ENCODE assay signal across 24 cellular contexts in genomic region chr9:96461336-96461735, GRCh38. TPM values are rescaled to one million over a fixed set of nuclear protein-coding genes. Genes with fewer than 3 reads are reported as not detected.
DNase-seq lines count a peak whose midpoint lies in the region; ATAC-seq, FAIRE-seq and TF ChIP-seq lines count a peak whose summit lies in the region.
"Had no signal": no experiment of that assay in that cellular context is flagged by ENCODE, and none has a peak within 500 bp of the region (broad histone marks: within the 10 kb centered on the region; RNA-seq: fewer than 3 reads in every experiment).

No MANE protein-coding gene starts in this region.

- H3K36me3 ChIP-seq in Panc1 (ENCODE audit: control insufficient read depth, insufficient read depth, low read length) (peaks cover 2% of the 10 kb centered on the region), vagina (peaks cover 0 to 6% of the 10 kb centered on the region in 2 donors)

- in situ Hi-C loops in Panc1 (cut with HindIII; ENCODE audit: low pct_unique_long_range_greater_than_20kb, low sequenced_read_pairs) = no loop called here

- H3K27me3 ChIP-seq in Panc1 (ENCODE audit: control insufficient read depth, insufficient read depth, low read length) (no peaks in the 10 kb centered on the region), vagina (no peaks in the 10 kb centered on the region)
- H3K27me3 ChIP-seq: BLaER1 treated with 17β-estradiol and CSF1 and Interleukin-3, amounts not matched to agents 10 nM and 100 nM had no signal

- TSS peak; percentile 46 for BruUV-seq in Panc1 (replicated peaks; lab: Mats Ljungman, UMichigan)

- H3K9me3 ChIP-seq in Panc1 (ENCODE audit: control insufficient read depth, insufficient read depth, low read depth, low read length) (no peaks in the 10 kb centered on the region), vagina (no peaks in the 10 kb centered on the region)
- H3K9me3 ChIP-seq: BLaER1 treated with 17β-estradiol and CSF1 and Interleukin-3, amounts not matched to agents 10 nM and 100 nM; SK-N-SH had no signal

- H3K4me1 ChIP-seq in Panc1 (ENCODE audit: control insufficient read depth, insufficient read depth, low read length) (no peaks in the 10 kb centered on the region), vagina (peaks cover 6% of the 10 kb centered on the region)
- H3K4me1 ChIP-seq: BLaER1 treated with 17β-estradiol and CSF1 and Interleukin-3, amounts not matched to agents 10 nM and 100 nM had no signal

- no peak for TF ChIP-seq POLR2A in vagina (IDR thresholded peaks at IDR 0.05)

- CTCF ChIA-PET in Panc1 (lab: Charles Lee) = no interaction called here

- POLR2A ChIA-PET in Panc1 (lab: Charles Lee) = no interaction called here

- no peak for FAIRE-seq in GM19239 (lab: Jason Lieb, UNC)

- TF ChIP-seq CTCF in Panc1 (IDR thresholded peaks at IDR 0.05) = no peak
- TF ChIP-seq CTCF in fibroblast of villous mesenchyme (IDR thresholded peaks at IDR 0.05; ENCODE audit: insufficient read depth, low read depth, low read length) = no peak
- no peak for TF ChIP-seq CTCF in vagina (IDR thresholded peaks at IDR 0.05)

- ATAC-seq in Panc1 = no peak
- ATAC-seq in HG02981 (IDR thresholded peaks at IDR 0.05; ENCODE audit: unreplicated experiment) = no peak

- intact Hi-C loops in Panc1 (cut with micrococcal nuclease; ENCODE audit: unreplicated experiment) = no loop called here
- intact Hi-C loops in vagina (cut with DNase I) = no loop called here

- DNase-seq in EL (peak; percentile 23), Panc1 (ENCODE audit: low read depth, low spot score) (no peak), fibroblast of villous mesenchyme (ENCODE audit: low read depth) (peak; percentile 86), vagina (ENCODE audit: extremely low spot score in 2 of 2) (no peak), GM19239 (ENCODE audit: insufficient read length, low spot score) (no peak), GF-D8 (lab: John Stamatoyannopoulos, UW) (no peak)
- DNase-seq: CD4-positive, alpha-beta memory T cell; DMS153; GDM1; HCEC 1CT; MV-4-11; NCI-H1105 treated with DMSO at 0.1 percent for 48 hours; NCI-H1694; NCI-H2081; NCI-H2171; NCI-H345; NCI-H524; NCI-H774; NK-92 treated with Interleukin-12 subunit alpha and Interleukin-12 subunit beta, amount 100 ng/mL, for 24 hours; RPMI8226; SHP77; SK-N-SH had no signal

- H3K27ac ChIP-seq in Panc1 (ENCODE audit: low read length) = no peak overlapping the region
- peak overlapping the region; percentile 69 for H3K27ac ChIP-seq in vagina
- H3K27ac ChIP-seq: BLaER1 treated with 17β-estradiol and CSF1 and Interleukin-3, amounts not matched to agents 10 nM and 100 nM had no signal

- H3K4me3 ChIP-seq in Panc1 (ENCODE audit: low read depth in 2 of 2, low read length in 2 of 2) (no peak overlapping the region), fibroblast of villous mesenchyme (ENCODE audit: low read depth, low read length) (no peak overlapping the region), vagina (no peak overlapping the region)
- H3K4me3 ChIP-seq: BLaER1 treated with 17β-estradiol and CSF1 and Interleukin-3, amounts not matched to agents 10 nM and 100 nM had no signal

RNA-seq across cellular contexts. Expression of gene HABP4, which starts 11.4 kb away (rescaled TPM):
- total RNA-seq in Panc1 (2021; ENCODE audit: unreplicated experiment) = 32.3 TPM
- 32.4 TPM for polyA plus RNA-seq in Panc1 (2012; ENCODE audit: insufficient read length)
- 9.9 and 10.6 TPM in 2 replicates for total RNA-seq in fibroblast of villous mesenchyme
- 17.2 TPM for total RNA-seq in vagina

RNA-seq across cellular contexts. Expression of gene ZNF367, which starts 43.2 kb away (rescaled TPM):
- total RNA-seq in Panc1 (2021; ENCODE audit: unreplicated experiment) (12.4 TPM), fibroblast of villous mesenchyme (4.8 and 5.6 TPM in 2 replicates), vagina (0.74 TPM)
- polyA plus RNA-seq in Panc1 (2012; ENCODE audit: insufficient read length) = 3.1 TPM

Comparison
In these comparisons a context has a peak if more than half of its experiments do, and no peak if none do; other contexts are left out.
1. DNase-seq: peak in EL (single experiment) and fibroblast of villous mesenchyme (single experiment); none in Panc1 (single experiment), vagina (0 of 2), GM19239 (single experiment) and GF-D8 (single experiment).